Comparison of ENCODE assay signal across 22 cellular contexts in the genomic region with DNA sequence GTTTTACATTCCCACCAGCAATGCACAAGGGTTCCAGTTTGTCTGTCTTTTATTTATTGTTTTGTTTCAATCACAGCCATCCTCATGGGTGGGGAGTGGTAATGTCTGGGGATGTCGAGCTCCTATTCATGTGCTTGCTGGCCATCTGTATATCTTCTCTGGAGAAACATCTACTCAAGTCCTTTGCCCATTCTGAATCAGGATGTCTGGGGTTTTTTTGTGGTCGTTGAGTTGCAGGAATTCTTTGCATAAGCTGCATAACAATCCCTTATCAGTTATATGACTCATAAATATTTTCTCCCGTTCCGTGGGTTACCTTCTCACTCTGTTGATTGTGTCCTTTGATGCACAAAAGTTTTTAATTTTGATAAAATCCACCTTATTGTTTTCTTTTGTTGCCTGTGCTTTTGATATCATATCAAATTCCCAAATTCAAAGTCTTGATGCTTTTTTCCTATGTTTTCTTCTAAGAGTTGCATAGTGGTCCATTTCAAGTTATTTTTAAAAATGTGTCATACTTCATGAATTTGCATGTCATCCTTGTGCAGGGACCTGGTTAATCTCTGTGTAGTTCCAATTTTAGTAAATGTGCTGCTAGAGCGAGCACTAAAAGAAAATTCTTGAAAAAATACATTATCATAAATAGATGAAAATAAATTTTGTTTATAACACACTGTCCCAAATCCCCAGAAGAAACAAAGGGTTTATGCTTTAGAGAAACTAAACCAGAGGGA. TPM values are rescaled to one million over a fixed set of nuclear protein-coding genes. Genes with fewer than 3 reads are reported as not detected.
DNase-seq lines count a peak whose midpoint lies in the region; ATAC-seq, FAIRE-seq and TF ChIP-seq lines count a peak whose summit lies in the region.
"Had no signal": no experiment of that assay in that cellular context is flagged by ENCODE, and none has a peak within 500 bp of the region (broad histone marks: within the 10 kb centered on the region; RNA-seq: fewer than 3 reads in every experiment).

No MANE protein-coding gene starts in this region.

- no peak overlapping the region for H2BK120ac ChIP-seq in trophoblast cell (ENCODE audit: insufficient read depth, low read length, poor library complexity)

- intact Hi-C loops in Caco-2 (cut with micrococcal nuclease; ENCODE audit: unreplicated experiment) (no loop called here), endothelial cell of umbilical vein (cut with micrococcal nuclease) (loop anchor here (1.0 kb wide), 1 partner anchor 42 kb away; no protein-coding TSS in a partner anchor)
- intact Hi-C loops in activated T-helper 2 cell treated with anti-CD3 and anti-CD28 coated beads, Interferon-gamma antibody, Interleukin-2, Interleukin-4, amounts not matched to agents 10 μg/mL and 5 μg/mL and 100 μg/mL, durations not matched to agents 14 hours and 24 hours and 36 hours (cut with micrococcal nuclease), result no loop called here

- H3K36me3 ChIP-seq in Caco-2 (ENCODE audit: control insufficient read depth, insufficient read depth, low read length) (no peaks in the 10 kb centered on the region), SJSA1 (no peaks in the 10 kb centered on the region), endothelial cell of umbilical vein (ENCODE audit: control insufficient read depth in 2 of 2, extremely low read depth in 1 of 2, insufficient read depth in 2 of 2, low read length in 2 of 2) (no peaks in the 10 kb centered on the region), trophoblast cell (ENCODE audit: control insufficient read depth in 1 of 2, insufficient read depth in 2 of 2, low read length in 2 of 2) (no peaks in the 10 kb centered on the region)
- H3K36me3 ChIP-seq: right atrium auricular region, SJCRH30, upper lobe of left lung had no signal

- H3K23ac ChIP-seq in trophoblast cell (ENCODE audit: low read length), result no peak overlapping the region

- no peaks in the 10 kb centered on the region for H3K9me1 ChIP-seq in endothelial cell of umbilical vein (replicated peaks; ENCODE audit: control insufficient read depth, extremely low read depth, insufficient read depth, low read length)

- H4K8ac ChIP-seq in trophoblast cell (ENCODE audit: low read depth, low read length), result no peak overlapping the region

- H4K20me1 ChIP-seq in endothelial cell of umbilical vein (replicated peaks; ENCODE audit: control insufficient read depth, extremely low read depth, insufficient read depth, low read length), result no peaks in the 10 kb centered on the region

- no peaks in the 10 kb centered on the region for H3K9me3 ChIP-seq in Caco-2
- 0 out of 2 replicates have a peak, but pooled peaks cover 3% of the 10 kb centered on the region for H3K9me3 ChIP-seq in SJSA1 (replicated peaks)
- H3K9me3 ChIP-seq in endothelial cell of umbilical vein (replicated peaks; ENCODE audit: control insufficient read depth, insufficient read depth, low read length), result no peaks in the 10 kb centered on the region
- no peaks in the 10 kb centered on the region for H3K9me3 ChIP-seq in trophoblast cell (ENCODE audit: insufficient read depth, low read depth, low read length)
- H3K9me3 ChIP-seq: right atrium auricular region, SJCRH30, upper lobe of left lung had no signal

- peak; percentile 64 for FAIRE-seq in endothelial cell of umbilical vein (lab: Jason Lieb, UNC)
- FAIRE-seq: G401.6, GM12891, keratinocyte had no signal

- POLR2A ChIA-PET in Caco-2 (lab: Charles Lee) (no interaction called here), endothelial cell of umbilical vein (lab: Charles Lee) (no interaction called here)

- no peak for TF ChIP-seq POLR2A in endothelial cell of umbilical vein (IDR thresholded peaks at IDR 0.05; ENCODE audit: low read depth, low read length)

- no peak overlapping the region for H2AK5ac ChIP-seq in trophoblast cell (ENCODE audit: low read length)

- H3K14ac ChIP-seq in trophoblast cell (ENCODE audit: low read length), result no peak overlapping the region

- WGBS in trophoblast cell (ENCODE audit: extremely low coverage, insufficient coverage, insufficient read length), result no CpG with 5 or more reads among the region's 5 CpGs

- H3K4me3 Mint-ChIP-seq in Caco-2 (ENCODE audit: unreplicated experiment), result peak overlapping the region; percentile 50
- no peak overlapping the region for H3K4me3 Mint-ChIP-seq in activated T-helper 2 cell treated with anti-CD3 and anti-CD28 coated beads, Interferon-gamma antibody, Interleukin-2, Interleukin-4, amounts not matched to agents 10 μg/mL and 5 μg/mL and 100 μg/mL, durations not matched to agents 14 hours and 24 hours and 36 hours (ENCODE audit: low read depth)
- H3K4me3 Mint-ChIP-seq: activated CD4-positive, alpha-beta T cell treated with anti-CD3 and anti-CD28 coated beads for 36 hours; IgD-negative memory B cell; mesothelial cell of epicardium; neural crest cell had no signal

- no peak overlapping the region for H3K4me3 ChIP-seq in Caco-2 (ENCODE audit: low read depth, low read length)
- H3K4me3 ChIP-seq in SJSA1, result no peak overlapping the region
- no peak overlapping the region for H3K4me3 ChIP-seq in endothelial cell of umbilical vein (replicated peaks in 1 of 3; ENCODE audit: insufficient read depth in 1 of 3, low read depth in 1 of 3, low read length in 3 of 3)
- no peak overlapping the region for H3K4me3 ChIP-seq in trophoblast cell (ENCODE audit: low read depth, low read length)
- H3K4me3 ChIP-seq: hepatocyte, right atrium auricular region, SJCRH30, upper lobe of left lung had no signal

- peaks cover 6% of the 10 kb centered on the region for H3K9me3 Mint-ChIP-seq in Caco-2 (ENCODE audit: unreplicated experiment)
- no peaks in the 10 kb centered on the region for H3K9me3 Mint-ChIP-seq in activated T-helper 2 cell treated with anti-CD3 and anti-CD28 coated beads, Interferon-gamma antibody, Interleukin-2, Interleukin-4, amounts not matched to agents 10 μg/mL and 5 μg/mL and 100 μg/mL, durations not matched to agents 14 hours and 24 hours and 36 hours
- H3K9me3 Mint-ChIP-seq: mesothelial cell of epicardium, neural crest cell had no signal

- no peaks in the 10 kb centered on the region for H3K36me3 Mint-ChIP-seq in Caco-2 (ENCODE audit: insufficient read depth, unreplicated experiment)
- H3K36me3 Mint-ChIP-seq in activated T-helper 2 cell treated with anti-CD3 and anti-CD28 coated beads, Interferon-gamma antibody, Interleukin-2, Interleukin-4, amounts not matched to agents 10 μg/mL and 5 μg/mL and 100 μg/mL, durations not matched to agents 14 hours and 24 hours and 36 hours (ENCODE audit: low read depth), result no peaks in the 10 kb centered on the region
- H3K36me3 Mint-ChIP-seq: IgD-negative memory B cell, mesothelial cell of epicardium had no signal

- no peaks in the 10 kb centered on the region for H3K27me3 ChIP-seq in Caco-2 (replicated peaks; ENCODE audit: control insufficient read depth, insufficient read depth, low read length)
- H3K27me3 ChIP-seq in SJSA1 (replicated peaks), result no peaks in the 10 kb centered on the region
- H3K27me3 ChIP-seq in endothelial cell of umbilical vein (ENCODE audit: control insufficient read depth in 2 of 2, insufficient read depth in 2 of 2, low read length in 2 of 2), result peaks cover 0 to 2% of the 10 kb centered on the region in 2 experiments
- H3K27me3 ChIP-seq in trophoblast cell (ENCODE audit: insufficient read depth, low read length), result no peaks in the 10 kb centered on the region
- H3K27me3 ChIP-seq: hepatocyte, right atrium auricular region, SJCRH30, upper lobe of left lung had no signal

- H2AFZ ChIP-seq in endothelial cell of umbilical vein (ENCODE audit: low read depth, low read length) (no peak overlapping the region), trophoblast cell (ENCODE audit: insufficient read depth, low read length, poor library complexity) (no peak overlapping the region)
- H2AFZ ChIP-seq: hepatocyte had no signal

- no peak overlapping the region for H3K4ac ChIP-seq in trophoblast cell (ENCODE audit: low read depth, low read length)

- H2BK12ac ChIP-seq in trophoblast cell (ENCODE audit: low read length), result no peak overlapping the region

- no peak overlapping the region for H4K91ac ChIP-seq in trophoblast cell (ENCODE audit: low read depth, low read length)

- H3K9ac ChIP-seq in endothelial cell of umbilical vein (replicated peaks; ENCODE audit: extremely low read depth, insufficient read depth, low read length) (no peak overlapping the region), trophoblast cell (ENCODE audit: low read length) (no peak overlapping the region)

- H3K27ac ChIP-seq in SJSA1 (peak overlapping the region; percentile 87), endothelial cell of umbilical vein (ENCODE audit: insufficient read depth, low read depth, low read length) (no peak overlapping the region), trophoblast cell (ENCODE audit: low read depth, low read length) (no peak overlapping the region)
- H3K27ac ChIP-seq: hepatocyte, right atrium auricular region, SJCRH30, upper lobe of left lung had no signal

- peaks cover 35% of the 10 kb centered on the region for H3K4me1 ChIP-seq in Caco-2
- peaks cover 35% of the 10 kb centered on the region for H3K4me1 ChIP-seq in SJSA1 (replicated peaks)
- peaks cover 5% of the 10 kb centered on the region for H3K4me1 ChIP-seq in endothelial cell of umbilical vein (ENCODE audit: control insufficient read depth, extremely low read depth, insufficient read depth, low read length)
- H3K4me1 ChIP-seq in trophoblast cell (ENCODE audit: control insufficient read depth in 1 of 2, insufficient read depth in 2 of 2, low read length in 2 of 2), result no peaks in the 10 kb centered on the region
- H3K4me1 ChIP-seq: right atrium auricular region, upper lobe of left lung had no signal

- TF ChIP-seq CTCF in Caco-2 (IDR thresholded peaks at IDR 0.05; ENCODE audit: insufficient read depth in 1 of 2, low read depth in 1 of 2, low read length in 1 of 2, severe bottlenecking in 1 of 2, unreplicated experiment in 1 of 2) (no peak), endothelial cell of umbilical vein (IDR thresholded peaks at IDR 0.05; ENCODE audit: extremely low read depth in 1 of 2, insufficient read depth in 1 of 2, low read depth in 1 of 2, low read length in 2 of 2) (no peak)

- BruUV-seq in Caco-2 (replicated peaks; lab: Mats Ljungman, UMichigan), result no TSS peak
- no TSS peak for BruUV-seq in endothelial cell of umbilical vein (replicated peaks; lab: Mats Ljungman, UMichigan)

- H3K27ac Mint-ChIP-seq in Caco-2 (ENCODE audit: unreplicated experiment), result peak overlapping the region; percentile 76
- H3K27ac Mint-ChIP-seq in activated T-helper 2 cell treated with anti-CD3 and anti-CD28 coated beads, Interferon-gamma antibody, Interleukin-2, Interleukin-4, amounts not matched to agents 10 μg/mL and 5 μg/mL and 100 μg/mL, durations not matched to agents 14 hours and 24 hours and 36 hours, result no peak overlapping the region
- H3K27ac Mint-ChIP-seq: activated CD4-positive, alpha-beta T cell treated with anti-CD3 and anti-CD28 coated beads for 36 hours; IgD-negative memory B cell had no signal

- no peaks in the 10 kb centered on the region for H3K79me2 ChIP-seq in endothelial cell of umbilical vein (ENCODE audit: control insufficient read depth, insufficient read depth, low read length)
- no peaks in the 10 kb centered on the region for H3K79me2 ChIP-seq in trophoblast cell (ENCODE audit: control insufficient read depth, insufficient read depth, low read length, poor library complexity)
- H3K79me2 ChIP-seq: hepatocyte had no signal

- dilution Hi-C loops in endothelial cell of umbilical vein (cut with MboI; ENCODE audit: extremely low pct_ligation_motif_present, low sequenced_read_pairs), result no loop called here

- CTCF ChIA-PET in Caco-2 (lab: Charles Lee), result interaction anchor here (1.1 kb wide), 1 partner anchor 278 kb away, joined by 4 read pairs; no protein-coding TSS in a partner anchor
- CTCF ChIA-PET in endothelial cell of umbilical vein (lab: Charles Lee), result interaction anchor here (1.1 to 2.9 kb wide), 5 partner anchors 10 to 278 kb away, joined by 3 to 15 read pairs (median 4); no protein-coding TSS in a partner anchor

- H4K12ac ChIP-seq in trophoblast cell (ENCODE audit: low read depth, low read length), result no peak overlapping the region

- no peak overlapping the region for H2BK5ac ChIP-seq in trophoblast cell (ENCODE audit: low read depth, low read length, poor library complexity)

- no peak for ATAC-seq in HG03439 (IDR thresholded peaks at IDR 0.05; ENCODE audit: unreplicated experiment)
- ATAC-seq: activated CD4-positive, alpha-beta T cell treated with anti-CD3 and anti-CD28 coated beads for 36 hours had no signal

- H3K4me2 ChIP-seq in endothelial cell of umbilical vein (ENCODE audit: insufficient read depth, low read length), result no peak overlapping the region
- H3K4me2 ChIP-seq in trophoblast cell (ENCODE audit: low read length), result no peak overlapping the region
- H3K4me2 ChIP-seq: hepatocyte had no signal

- H3K27me3 Mint-ChIP-seq in Caco-2 (ENCODE audit: insufficient read depth, unreplicated experiment), result no peaks in the 10 kb centered on the region
- H3K27me3 Mint-ChIP-seq in activated T-helper 2 cell treated with anti-CD3 and anti-CD28 coated beads, Interferon-gamma antibody, Interleukin-2, Interleukin-4, amounts not matched to agents 10 μg/mL and 5 μg/mL and 100 μg/mL, durations not matched to agents 14 hours and 24 hours and 36 hours (ENCODE audit: low read depth), result peaks cover 17% of the 10 kb centered on the region
- H3K27me3 Mint-ChIP-seq: IgD-negative memory B cell had no signal

- no peaks in the 10 kb centered on the region for H3K79me1 ChIP-seq in trophoblast cell (ENCODE audit: low read length)

- H3K18ac ChIP-seq in trophoblast cell (ENCODE audit: low read length), result no peak overlapping the region

- H3K4me1 Mint-ChIP-seq in Caco-2 (ENCODE audit: low read depth, unreplicated experiment), result peaks cover 33% of the 10 kb centered on the region
- peaks cover 2% of the 10 kb centered on the region for H3K4me1 Mint-ChIP-seq in activated T-helper 2 cell treated with anti-CD3 and anti-CD28 coated beads, Interferon-gamma antibody, Interleukin-2, Interleukin-4, amounts not matched to agents 10 μg/mL and 5 μg/mL and 100 μg/mL, durations not matched to agents 14 hours and 24 hours and 36 hours (ENCODE audit: low read depth)
- H3K4me1 Mint-ChIP-seq: activated CD4-positive, alpha-beta T cell treated with anti-CD3 and anti-CD28 coated beads for 36 hours; IgD-negative memory B cell; neural crest cell had no signal

- DNase-seq in Caco-2, result no peak
- DNase-seq in SJSA1 (ENCODE audit: low read depth in 1 of 2, low spot score in 2 of 2), result peak; percentile 76 to 84
- peak; percentile 53 for DNase-seq in endothelial cell of umbilical vein (ENCODE audit: low read depth, low spot score)
- peak; percentile 39 to 87 for DNase-seq in trophoblast cell
- DNase-seq in activated T-helper 2 cell treated with anti-CD3 and anti-CD28 coated beads, Interferon-gamma antibody, Interleukin-2, Interleukin-4, amounts not matched to agents 10 μg/mL and 5 μg/mL and 100 μg/mL, durations not matched to agents 14 hours and 24 hours and 36 hours (ENCODE audit: low spot score), result no peak
- DNase-seq in NCI-H1694 (lab: John Stamatoyannopoulos, UW), result no peak
- DNase-seq in GM19240 (ENCODE audit: insufficient read length, low spot score), result no peak
- DNase-seq: activated CD4-positive, alpha-beta T cell treated with anti-CD3 and anti-CD28 coated beads for 36 hours; NCI-H187 treated with DMSO at 0.1 percent for 48 hours; NCI-H446 treated with DMSO at 0.1 percent for 48 hours; SJCRH30; stimulated activated naive CD4-positive, alpha-beta T cell treated with Interleukin-2 at 50 U/mL for 16 hours; upper lobe of left lung had no signal

RNA-seq across cellular contexts. Expression of a gene that starts 54.9 kb away (rescaled TPM):
- total RNA-seq in Caco-2 (2022), result 3.4 and 3.6 TPM in 2 replicates
- total RNA-seq in SJSA1 (2014; rRNA removed; shearing (Covaris generic)), result 1.7 and 2.4 TPM in 2 replicates
- 2.9 and 6.5 TPM in 2 replicates for total RNA-seq in endothelial cell of umbilical vein
- polyA plus RNA-seq in endothelial cell of umbilical vein, result 0.86 and 1.1 TPM in 2 replicates
- 0.74 and 0.80 TPM in 2 replicates for polyA plus RNA-seq in endothelial cell of umbilical vein (2011; cell fraction: cytosol; rRNA removed)
- 2.1 and 2.4 TPM in 2 replicates for polyA plus RNA-seq in endothelial cell of umbilical vein (2011; cell fraction: nucleus; rRNA removed)
- 2.1 and 7.1 TPM in 2 replicates for polyA plus RNA-seq in endothelial cell of umbilical vein (2012)
- polyA minus RNA-seq in endothelial cell of umbilical vein, result 4.8 and 6.2 TPM in 2 replicates
- polyA minus RNA-seq in endothelial cell of umbilical vein (2011; cell fraction: cytosol; rRNA and poly(A)+ RNA removed), result 94.2 TPM
- polyA minus RNA-seq in endothelial cell of umbilical vein (2011; cell fraction: nucleus; rRNA and poly(A)+ RNA removed), result 7.5 and 8.2 TPM in 2 replicates
- 4.5 and 4.9 TPM in 2 replicates for polyA plus RNA-seq in trophoblast cell (2013)
- 0.05 TPM in 1 of 2 replicates, not detected in the other for total RNA-seq in activated T-helper 2 cell treated with anti-CD3 and anti-CD28 coated beads, Interferon-gamma antibody, Interleukin-2, Interleukin-4, amounts not matched to agents 10 μg/mL and 5 μg/mL and 100 μg/mL, durations not matched to agents 14 hours and 24 hours and 36 hours
- total RNA-seq: activated CD4-positive, alpha-beta T cell treated with anti-CD3 and anti-CD28 coated beads for 36 hours had no signal
- polyA plus RNA-seq: IgD-negative memory B cell, keratinocyte had no signal

Comparison
In these comparisons a context has a peak if more than half of its experiments do, and no peak if none do; other contexts are left out.
1. DNase-seq: peak in SJSA1 (2 of 2), endothelial cell of umbilical vein (single experiment) and trophoblast cell (2 of 2); none in Caco-2 (0 of 2), activated T-helper 2 cell treated with anti-CD3 and anti-CD28 coated beads, Interferon-gamma antibody, Interleukin-2, Interleukin-4, amounts not matched to agents 10 μg/mL and 5 μg/mL and 100 μg/mL, durations not matched to agents 14 hours and 24 hours and 36 hours (single experiment), NCI-H1694 (single experiment) and GM19240 (single experiment).